ENCODE assay signal across 17 cellular contexts in the genomic region with DNA sequence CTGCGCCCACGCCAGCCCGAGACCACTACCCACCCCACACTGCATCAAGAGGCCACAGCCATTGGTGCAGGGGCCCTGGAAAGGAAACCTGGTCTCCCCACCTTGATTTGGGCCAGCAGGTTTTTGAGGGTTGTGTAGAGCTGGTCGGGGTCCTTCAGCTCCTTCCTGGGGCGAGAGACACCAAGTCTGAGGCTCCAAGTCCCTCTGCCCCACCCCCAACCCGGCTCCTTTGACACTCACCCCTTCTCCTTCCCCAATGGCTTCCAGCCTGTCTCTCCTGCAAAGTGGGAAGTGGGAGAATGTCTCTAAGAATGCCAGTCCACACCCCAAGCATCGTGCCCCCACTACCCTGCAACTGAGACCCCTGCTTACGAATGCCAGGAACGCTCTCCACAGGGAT. TPM values are rescaled to one million over a fixed set of nuclear protein-coding genes. Genes with fewer than 3 reads are reported as not detected.
DNase-seq lines count a peak whose midpoint lies in the region; ATAC-seq lines count a peak whose summit lies in the region.
"Had no signal": no experiment of that assay in that cellular context is flagged by ENCODE, and none has a peak within 500 bp of the region (broad histone marks: within the 10 kb centered on the region; RNA-seq: fewer than 3 reads in every experiment).

No MANE protein-coding gene starts in this region.

- H3K9me3 ChIP-seq in HAP-1: no peaks in the 10 kb centered on the region

- peak overlapping the region; percentile 76 for H3K27ac Mint-ChIP-seq in activated naive CD4-positive, alpha-beta T cell treated with anti-CD3 and anti-CD28 coated beads, Interleukin-2, amount 10 ng/mL, durations not matched to agents 7 days and 5 days
- H3K27ac Mint-ChIP-seq in IgD-negative memory B cell: peak overlapping the region in 1 of 3 donors; percentile 10
- peak overlapping the region; percentile 31 for H3K27ac Mint-ChIP-seq in activated T-helper 1 cell treated with anti-CD3 and anti-CD28 coated beads, Interleukin-12 subunit alpha, Interleukin-12 subunit beta, Interleukin-2, Interleukin-4 antibody, amounts not matched to agents 30 ng/mL and 10 ng/mL and 1 ng/mL, durations not matched to agents 14 hours and 24 hours and 36 hours
- H3K27ac Mint-ChIP-seq in natural killer cell treated with Interleukin-12 subunit alpha and Interleukin-12 subunit beta and Interleukin-15 and Interleukin-18, amount 100 ng/mL, for 72 hours: peak overlapping the region; percentile 35

- in situ Hi-C loops in HAP-1 (cut with MboI; ENCODE audit: low sequenced_read_pairs): loop anchor here (5.0 kb wide), 1 partner anchor 87 kb away; no protein-coding TSS in a partner anchor

- H3K4me3 ChIP-seq in HAP-1: no peak overlapping the region

- DNase-seq in activated naive CD4-positive, alpha-beta T cell treated with anti-CD3 and anti-CD28 coated beads, Interleukin-2, amount 10 ng/mL, durations not matched to agents 7 days and 5 days: no peak
- DNase-seq in activated naive CD4-positive, alpha-beta T cell treated with anti-CD3 and anti-CD28 coated beads, Interleukin-2, amount 50 U/mL, for 16 hours: no peak
- no peak for DNase-seq in activated T-helper 1 cell treated with anti-CD3 and anti-CD28 coated beads, Interleukin-12 subunit alpha, Interleukin-12 subunit beta, Interleukin-2, Interleukin-4 antibody, amounts not matched to agents 30 ng/mL and 10 ng/mL and 1 ng/mL, durations not matched to agents 14 hours and 24 hours and 36 hours (ENCODE audit: low spot score)
- DNase-seq in natural killer cell treated with Interleukin-12 subunit alpha and Interleukin-12 subunit beta and Interleukin-15 and Interleukin-18, amount 100 ng/mL, for 72 hours (ENCODE audit: low spot score): no peak
- DNase-seq in HAP-1 (ENCODE audit: low spot score in 2 of 2): no peak
- DNase-seq: CD4-positive, alpha-beta T cell; GF-D8; Kasumi-1; NCI-H1417 treated with DMSO at 0.1 percent for 48 hours; NCI-H2081 treated with DMSO at 0.1 percent for 48 hours; NCI-H524; SHP77 treated with DMSO at 0.1 percent for 48 hours had no signal

- peaks cover 56% of the 10 kb centered on the region for H3K36me3 ChIP-seq in HAP-1 (replicated peaks)

- no peak for ATAC-seq in natural killer cell treated with Interleukin-12 subunit alpha and Interleukin-12 subunit beta and Interleukin-15 and Interleukin-18, amount 100 ng/mL, for 72 hours
- ATAC-seq in GM19351 (IDR thresholded peaks at IDR 0.05; ENCODE audit: unreplicated experiment): no peak
- no peak for ATAC-seq in HG03108 (IDR thresholded peaks at IDR 0.05; ENCODE audit: unreplicated experiment)

- H3K36me3 Mint-ChIP-seq in activated naive CD4-positive, alpha-beta T cell treated with anti-CD3 and anti-CD28 coated beads, Interleukin-2, amount 10 ng/mL, durations not matched to agents 7 days and 5 days: peaks cover 31% of the 10 kb centered on the region
- H3K36me3 Mint-ChIP-seq in IgD-negative memory B cell: peaks cover 7% of the 10 kb centered on the region
- H3K36me3 Mint-ChIP-seq in activated T-helper 1 cell treated with anti-CD3 and anti-CD28 coated beads, Interleukin-12 subunit alpha, Interleukin-12 subunit beta, Interleukin-2, Interleukin-4 antibody, amounts not matched to agents 30 ng/mL and 10 ng/mL and 1 ng/mL, durations not matched to agents 14 hours and 24 hours and 36 hours (ENCODE audit: low read depth): peaks cover 40% of the 10 kb centered on the region
- no peaks in the 10 kb centered on the region for H3K36me3 Mint-ChIP-seq in natural killer cell treated with Interleukin-12 subunit alpha and Interleukin-12 subunit beta and Interleukin-15 and Interleukin-18, amount 100 ng/mL, for 72 hours

- no peak overlapping the region for H3K4me3 Mint-ChIP-seq in activated naive CD4-positive, alpha-beta T cell treated with anti-CD3 and anti-CD28 coated beads, Interleukin-2, amount 10 ng/mL, durations not matched to agents 7 days and 5 days
- peak overlapping the region; percentile 7 to 91 (median 68) for H3K4me3 Mint-ChIP-seq in IgD-negative memory B cell
- H3K4me3 Mint-ChIP-seq in activated T-helper 1 cell treated with anti-CD3 and anti-CD28 coated beads, Interleukin-12 subunit alpha, Interleukin-12 subunit beta, Interleukin-2, Interleukin-4 antibody, amounts not matched to agents 30 ng/mL and 10 ng/mL and 1 ng/mL, durations not matched to agents 14 hours and 24 hours and 36 hours: no peak overlapping the region
- no peak overlapping the region for H3K4me3 Mint-ChIP-seq in natural killer cell treated with Interleukin-12 subunit alpha and Interleukin-12 subunit beta and Interleukin-15 and Interleukin-18, amount 100 ng/mL, for 72 hours

- intact Hi-C loops in activated T-helper 1 cell treated with anti-CD3 and anti-CD28 coated beads, Interleukin-12 subunit alpha, Interleukin-12 subunit beta, Interleukin-2, Interleukin-4 antibody, amounts not matched to agents 30 ng/mL and 10 ng/mL and 1 ng/mL, durations not matched to agents 14 hours and 24 hours and 36 hours (cut with micrococcal nuclease): no loop called here

- H3K4me1 Mint-ChIP-seq in activated naive CD4-positive, alpha-beta T cell treated with anti-CD3 and anti-CD28 coated beads, Interleukin-2, amount 10 ng/mL, durations not matched to agents 7 days and 5 days: peaks cover 63% of the 10 kb centered on the region
- peaks cover 25 to 41% (median 32%) of the 10 kb centered on the region in 3 donors for H3K4me1 Mint-ChIP-seq in IgD-negative memory B cell
- peaks cover 45% of the 10 kb centered on the region for H3K4me1 Mint-ChIP-seq in activated T-helper 1 cell treated with anti-CD3 and anti-CD28 coated beads, Interleukin-12 subunit alpha, Interleukin-12 subunit beta, Interleukin-2, Interleukin-4 antibody, amounts not matched to agents 30 ng/mL and 10 ng/mL and 1 ng/mL, durations not matched to agents 14 hours and 24 hours and 36 hours (ENCODE audit: low read depth)
- peaks cover 23 to 36% of the 10 kb centered on the region in 2 donors for H3K4me1 Mint-ChIP-seq in natural killer cell treated with Interleukin-12 subunit alpha and Interleukin-12 subunit beta and Interleukin-15 and Interleukin-18, amount 100 ng/mL, for 72 hours (ENCODE audit: low read depth in 2 of 2)

- CTCF ChIA-PET in activated naive CD4-positive, alpha-beta T cell treated with anti-CD3 and anti-CD28 coated beads, Interleukin-2, amount 10 ng/mL, durations not matched to agents 7 days and 5 days (lab: Charles Lee): interaction anchor here (1.0 to 13.0 kb wide), 7 partner anchors 13 to 151 kb away, joined by 3 to 222 read pairs (median 4); a partner anchor contains a TSS

- H3K4me1 ChIP-seq in HAP-1: no peaks in the 10 kb centered on the region

- H3K27me3 Mint-ChIP-seq in activated naive CD4-positive, alpha-beta T cell treated with anti-CD3 and anti-CD28 coated beads, Interleukin-2, amount 10 ng/mL, durations not matched to agents 7 days and 5 days: no peaks in the 10 kb centered on the region
- no peaks in the 10 kb centered on the region for H3K27me3 Mint-ChIP-seq in IgD-negative memory B cell
- H3K27me3 Mint-ChIP-seq in activated T-helper 1 cell treated with anti-CD3 and anti-CD28 coated beads, Interleukin-12 subunit alpha, Interleukin-12 subunit beta, Interleukin-2, Interleukin-4 antibody, amounts not matched to agents 30 ng/mL and 10 ng/mL and 1 ng/mL, durations not matched to agents 14 hours and 24 hours and 36 hours (ENCODE audit: insufficient read depth): no peaks in the 10 kb centered on the region
- no peaks in the 10 kb centered on the region for H3K27me3 Mint-ChIP-seq in natural killer cell treated with Interleukin-12 subunit alpha and Interleukin-12 subunit beta and Interleukin-15 and Interleukin-18, amount 100 ng/mL, for 72 hours
- H3K27me3 Mint-ChIP-seq: CD4-positive, alpha-beta T cell had no signal

- H3K9me3 Mint-ChIP-seq in activated naive CD4-positive, alpha-beta T cell treated with anti-CD3 and anti-CD28 coated beads, Interleukin-2, amount 10 ng/mL, durations not matched to agents 7 days and 5 days: no peaks in the 10 kb centered on the region
- no peaks in the 10 kb centered on the region for H3K9me3 Mint-ChIP-seq in IgD-negative memory B cell
- H3K9me3 Mint-ChIP-seq in activated T-helper 1 cell treated with anti-CD3 and anti-CD28 coated beads, Interleukin-12 subunit alpha, Interleukin-12 subunit beta, Interleukin-2, Interleukin-4 antibody, amounts not matched to agents 30 ng/mL and 10 ng/mL and 1 ng/mL, durations not matched to agents 14 hours and 24 hours and 36 hours: no peaks in the 10 kb centered on the region
- no peaks in the 10 kb centered on the region for H3K9me3 Mint-ChIP-seq in natural killer cell treated with Interleukin-12 subunit alpha and Interleukin-12 subunit beta and Interleukin-15 and Interleukin-18, amount 100 ng/mL, for 72 hours
- H3K9me3 Mint-ChIP-seq: CD4-positive, alpha-beta T cell had no signal

- no peaks in the 10 kb centered on the region for H3K27me3 ChIP-seq in HAP-1 (ENCODE audit: low read depth)

RNA-seq across cellular contexts. Expression of a gene that starts 1.6 kb away (rescaled TPM):
- 13.3 TPM for polyA plus RNA-seq in IgD-negative memory B cell
- 26.9 and 28.4 TPM in 2 replicates for total RNA-seq in activated T-helper 1 cell treated with anti-CD3 and anti-CD28 coated beads, Interleukin-12 subunit alpha, Interleukin-12 subunit beta, Interleukin-2, Interleukin-4 antibody, amounts not matched to agents 30 ng/mL and 10 ng/mL and 1 ng/mL, durations not matched to agents 14 hours and 24 hours and 36 hours
- 1 to 10 TPM; 7.0 to 7.6 TPM for total RNA-seq in natural killer cell treated with Interleukin-12 subunit alpha and Interleukin-12 subunit beta and Interleukin-15 and Interleukin-18, amount 100 ng/mL, for 72 hours

RNA-seq across cellular contexts. Expression of a gene that starts 7.0 kb away (rescaled TPM):
- 26.7 TPM for polyA plus RNA-seq in IgD-negative memory B cell
- total RNA-seq in activated T-helper 1 cell treated with anti-CD3 and anti-CD28 coated beads, Interleukin-12 subunit alpha, Interleukin-12 subunit beta, Interleukin-2, Interleukin-4 antibody, amounts not matched to agents 30 ng/mL and 10 ng/mL and 1 ng/mL, durations not matched to agents 14 hours and 24 hours and 36 hours: 70.8 and 76.9 TPM in 2 replicates
- total RNA-seq in natural killer cell treated with Interleukin-12 subunit alpha and Interleukin-12 subunit beta and Interleukin-15 and Interleukin-18, amount 100 ng/mL, for 72 hours: 10 to 100 TPM; 16.5 to 56.5 TPM

RNA-seq across cellular contexts. Expression of a gene that starts 8.5 kb away (rescaled TPM):
- 0.15 TPM for polyA plus RNA-seq in IgD-negative memory B cell
- total RNA-seq in activated T-helper 1 cell treated with anti-CD3 and anti-CD28 coated beads, Interleukin-12 subunit alpha, Interleukin-12 subunit beta, Interleukin-2, Interleukin-4 antibody, amounts not matched to agents 30 ng/mL and 10 ng/mL and 1 ng/mL, durations not matched to agents 14 hours and 24 hours and 36 hours: 0.10 TPM in 1 of 2 replicates, not detected in the other
- not detected for total RNA-seq in natural killer cell treated with Interleukin-12 subunit alpha and Interleukin-12 subunit beta and Interleukin-15 and Interleukin-18, amount 100 ng/mL, for 72 hours
- total RNA-seq: A673; CD4-positive, alpha-beta T cell; H4 had no signal

RNA-seq across cellular contexts. Expression of a gene that starts 15.8 kb away (rescaled TPM):
- 0.09 TPM for polyA plus RNA-seq in IgD-negative memory B cell
- 0.10 TPM in 1 of 2 replicates, not detected in the other for total RNA-seq in activated T-helper 1 cell treated with anti-CD3 and anti-CD28 coated beads, Interleukin-12 subunit alpha, Interleukin-12 subunit beta, Interleukin-2, Interleukin-4 antibody, amounts not matched to agents 30 ng/mL and 10 ng/mL and 1 ng/mL, durations not matched to agents 14 hours and 24 hours and 36 hours
- not detected for total RNA-seq in natural killer cell treated with Interleukin-12 subunit alpha and Interleukin-12 subunit beta and Interleukin-15 and Interleukin-18, amount 100 ng/mL, for 72 hours

RNA-seq across cellular contexts. Expression of a gene that starts 40.7 kb away (rescaled TPM):
- polyA plus RNA-seq in IgD-negative memory B cell: 86.8 TPM
- 73.3 and 80.0 TPM in 2 replicates for total RNA-seq in activated T-helper 1 cell treated with anti-CD3 and anti-CD28 coated beads, Interleukin-12 subunit alpha, Interleukin-12 subunit beta, Interleukin-2, Interleukin-4 antibody, amounts not matched to agents 30 ng/mL and 10 ng/mL and 1 ng/mL, durations not matched to agents 14 hours and 24 hours and 36 hours
- 10 to 100 TPM; 67.4 to 73.7 TPM for total RNA-seq in natural killer cell treated with Interleukin-12 subunit alpha and Interleukin-12 subunit beta and Interleukin-15 and Interleukin-18, amount 100 ng/mL, for 72 hours

Comparison
In these comparisons a context has a peak if more than half of its experiments do, and no peak if none do; other contexts are left out.
1. H3K4me3 Mint-ChIP-seq: peak in IgD-negative memory B cell (4 of 4); none in activated naive CD4-positive, alpha-beta T cell treated with anti-CD3 and anti-CD28 coated beads, Interleukin-2, amount 10 ng/mL, durations not matched to agents 7 days and 5 days (single experiment), activated T-helper 1 cell treated with anti-CD3 and anti-CD28 coated beads, Interleukin-12 subunit alpha, Interleukin-12 subunit beta, Interleukin-2, Interleukin-4 antibody, amounts not matched to agents 30 ng/mL and 10 ng/mL and 1 ng/mL, durations not matched to agents 14 hours and 24 hours and 36 hours (single experiment) and natural killer cell treated with Interleukin-12 subunit alpha and Interleukin-12 subunit beta and Interleukin-15 and Interleukin-18, amount 100 ng/mL, for 72 hours (single experiment).